ENCODE assay signal across 8 cellular contexts in the genomic region with DNA sequence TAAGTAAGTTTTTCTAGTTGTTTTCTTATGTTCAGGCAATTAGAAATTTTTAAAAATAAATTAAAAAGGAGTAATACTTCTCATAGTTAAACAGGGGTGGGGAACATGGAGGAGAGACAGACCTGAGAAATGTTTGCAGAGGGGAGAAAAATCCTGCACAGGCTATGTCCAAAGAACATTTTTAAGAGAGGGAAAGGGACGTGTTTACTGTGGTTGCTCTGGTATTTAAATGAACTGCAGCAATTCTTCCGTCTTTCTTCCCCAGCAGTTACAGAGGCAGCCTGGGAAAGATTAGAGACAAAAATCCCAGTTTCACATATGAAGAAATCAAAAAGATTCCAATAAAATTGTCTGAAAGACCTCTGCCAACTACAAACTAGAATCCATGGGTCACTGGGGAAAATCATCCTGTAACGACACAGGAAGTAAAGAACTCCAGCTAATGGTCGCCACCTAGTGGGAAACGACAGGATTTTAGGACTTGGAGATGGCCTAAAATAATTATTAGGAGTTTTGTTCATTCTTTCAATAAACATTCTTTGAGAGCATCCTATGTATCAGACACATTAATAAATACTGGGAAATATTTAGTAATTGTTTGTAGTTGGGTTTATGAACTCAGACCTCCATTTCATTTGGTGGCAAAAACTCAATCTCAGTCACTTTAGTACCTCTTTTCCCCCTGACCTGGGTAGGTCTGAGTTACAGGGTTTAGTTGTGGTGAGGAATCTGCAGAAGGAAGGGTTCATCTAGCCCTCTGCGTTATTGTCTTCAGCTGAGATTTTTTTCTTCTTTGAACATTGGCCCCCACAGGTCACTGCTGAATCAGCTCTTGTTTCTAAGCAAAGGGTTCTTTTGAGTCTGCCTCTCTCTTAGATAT.
DNase-seq lines count a peak whose midpoint lies in the region; ATAC-seq, FAIRE-seq and TF ChIP-seq lines count a peak whose summit lies in the region.

No MANE protein-coding gene starts in this region.

- H3K4me1 ChIP-seq in HCT116 (ENCODE audit: control insufficient read depth in 1 of 2, insufficient read depth in 2 of 2, low read length in 2 of 2) (no peaks in the 10 kb centered on the region), HepG2 (ENCODE audit: insufficient read depth, low read length) (peaks cover 6% of the 10 kb centered on the region; the same call in 1 of the 2 replicates)

- H3K4me2 ChIP-seq in HCT116 (ENCODE audit: low read length) (peak overlapping the region; percentile 1; the same call in 1 of the 2 replicates), HepG2 (ENCODE audit: low read depth, low read length) (peak overlapping the region; percentile 88)

- no peaks in the 10 kb centered on the region for H3K36me3 ChIP-seq in HCT116 (ENCODE audit: control insufficient read depth in 1 of 2, insufficient read depth in 2 of 2, low read length in 2 of 2)
- H3K36me3 ChIP-seq in HepG2 (replicated peaks in 1 of 2; ENCODE audit: control insufficient read depth in 1 of 2, insufficient read depth in 2 of 2, low read length in 2 of 2), result no peaks in the 10 kb centered on the region

- H3K9me2 ChIP-seq in HCT116 (ENCODE audit: insufficient read depth), result no peaks in the 10 kb centered on the region

- WGBS in HepG2 (ENCODE audit: low lambda C conversion rate), result 0% methylated on average over 6 of the region's 6 CpGs

- TF ChIP-seq EP300 in HepG2 (IDR thresholded peaks at IDR 0.05; ENCODE audit: low read depth in 2 of 2, low read length in 2 of 2) (no peak), HepG2 (CRISPR knock-in tag; IDR thresholded peaks at IDR 0.05; ENCODE audit: borderline replicate concordance) (no peak)

- H3K9ac ChIP-seq in HCT116 (ENCODE audit: low read length) (no peak overlapping the region), HepG2 (ENCODE audit: insufficient read depth, low read depth, low read length) (peak overlapping the region; percentile 32; the same call in 1 of the 2 replicates)

- H3K4me3 ChIP-seq in HCT116 (replicated peaks in 1 of 2; ENCODE audit: low read depth in 1 of 2, low read length in 2 of 2) (no peak overlapping the region), HepG2 (replicated peaks in 1 of 3; ENCODE audit: insufficient read depth in 1 of 3, low read depth in 2 of 3, low read length in 3 of 3) (peak overlapping the region in 2 of 3 experiments; percentile 42 to 44; a peak in 3 of 6 replicates)

- in situ Hi-C loops in ACHN (cut with HindIII; ENCODE audit: low pct_ligation_motif_present, low pct_unique_long_range_greater_than_20kb, low sequenced_read_pairs) (no loop called here), HepG2 (cut with HindIII; ENCODE audit: extremely low pct_ligation_motif_present, low pct_unique_long_range_greater_than_20kb) (loop anchor here (25.0 kb wide), 1 partner anchor 228 kb away; no protein-coding TSS in a partner anchor)

- BruUV-seq in HCT116 (replicated peaks; lab: Mats Ljungman, UMichigan), result no TSS peak
- no TSS peak for BruUV-seq in HepG2 (replicated peaks; lab: Mats Ljungman, UMichigan)

- H3K27ac ChIP-seq in HCT116 (ENCODE audit: low read depth, low read length), result no peak overlapping the region
- no peak overlapping the region for H3K27ac ChIP-seq in HepG2 (ENCODE audit: extremely low read length, insufficient read depth, low read length)

- ATAC-seq in HCT116 (peak; percentile 90), HepG2 (peak; percentile 94)

- DNase-seq in ACHN (peak; percentile 62), GM04504 (ENCODE audit: low read depth) (peak; percentile 47), HCT116 (ENCODE audit: low read depth, low spot score) (peak; percentile 65), LHCN-M2 (ENCODE audit: low read depth) (peak; percentile 69), RCC 7860 (ENCODE audit: low spot score) (peak; percentile 60), dedifferentiated amniotic fluid mesenchymal stem cell (ENCODE audit: extremely low spot score) (peak; percentile 74), HepG2 (ENCODE audit: low spot score) (peak; percentile 73), stromal cell of bone marrow (ENCODE audit: low read depth) (peak; percentile 70)

- TF ChIP-seq POLR2A in HCT116 (IDR thresholded peaks at IDR 0.05; ENCODE audit: borderline replicate concordance, extremely low read depth, insufficient read depth, insufficient read length) (no peak), HepG2 (IDR thresholded peaks at IDR 0.05; ENCODE audit: insufficient read depth in 1 of 2, low read depth in 2 of 2, low read length in 2 of 2) (no peak)

- RAD21 ChIA-PET in HCT116 (lab: Charles Lee; ENCODE audit: low non-redundant PET in 1 of 2, low total read pairs in 2 of 2, uncharacterized antibody in 2 of 2, unreplicated experiment in 2 of 2), result no interaction called here

- H3K9me3 ChIP-seq in HCT116 (ENCODE audit: control insufficient read depth in 1 of 2, insufficient read depth in 1 of 2, low read depth in 1 of 2, low read length in 2 of 2) (no peaks in the 10 kb centered on the region), HepG2 (ENCODE audit: low read length) (no peaks in the 10 kb centered on the region)

- peak overlapping the region; percentile 87 for H2AFZ ChIP-seq in HCT116 (ENCODE audit: low read depth, low read length, poor library complexity, severe bottlenecking)
- H2AFZ ChIP-seq in HepG2 (ENCODE audit: low read length), result peak overlapping the region; percentile 97

- POLR2A ChIA-PET in HCT116 (lab: Charles Lee) (no interaction called here), HepG2 (lab: Yijun Ruan, JAX) (no interaction called here)

- CTCF ChIA-PET in HCT116 (lab: Charles Lee), result interaction anchor here (1.0 to 3.4 kb wide), 9 partner anchors 8 to 785 kb away, joined by 3 to 47 read pairs (median 4); no protein-coding TSS in a partner anchor
- CTCF ChIA-PET in HepG2 (lab: Yijun Ruan, JAX; ENCODE audit: low intra/inter-chr PET ratio, low total read pairs), result interaction anchor here (1.1 to 3.9 kb wide), 3 partner anchors 118 to 238 kb away, joined by 3 to 117 read pairs (median 5); no protein-coding TSS in a partner anchor

- H4K20me1 ChIP-seq in HCT116 (ENCODE audit: insufficient read depth) (no peaks in the 10 kb centered on the region), HepG2 (ENCODE audit: insufficient read depth, low read length) (no peaks in the 10 kb centered on the region)

- H3K27me3 ChIP-seq in HCT116 (ENCODE audit: insufficient read depth, low read length) (no peaks in the 10 kb centered on the region), HepG2 (ENCODE audit: control insufficient read depth in 1 of 2, insufficient read depth in 2 of 2, low read length in 2 of 2) (no peaks in the 10 kb centered on the region)

- TF ChIP-seq RAD21 in HCT116 (IDR thresholded peaks at IDR 0.05; ENCODE audit: low read depth) (peak; percentile 89), HepG2 (CRISPR knock-in tag; IDR thresholded peaks at IDR 0.05) (peak; percentile 60; the same call in 1 of the 2 replicates)

- TF ChIP-seq CTCF in HCT116 (IDR thresholded peaks at IDR 0.05 in 2 of 3, conservative IDR thresholded peaks at IDR 0.05 in 1 of 3; ENCODE audit: borderline replicate concordance in 1 of 3, insufficient read depth in 1 of 3, low read depth in 2 of 3, low read length in 2 of 3) (peak; percentile 54 to 97 (median 77)), HepG2 (CRISPR knock-in tag; IDR thresholded peaks at IDR 0.05) (peak; percentile 80)

- peak; percentile 85 for FAIRE-seq in RCC 7860 (lab: Jason Lieb, UNC)
- FAIRE-seq in HepG2 (lab: Jason Lieb, UNC), result peak; percentile 89

- H3K79me2 ChIP-seq in HCT116 (ENCODE audit: insufficient read depth, low read length), result no peaks in the 10 kb centered on the region
- H3K79me2 ChIP-seq in HepG2 (ENCODE audit: insufficient read depth, low read length), result no peaks in the 10 kb centered on the region

- intact Hi-C loops in HCT116 (cut with micrococcal nuclease) (loop anchor here (1.0 to 10.0 kb wide), 3 partner anchors 118 to 761 kb away; no protein-coding TSS in a partner anchor), HepG2 (cut with micrococcal nuclease; ENCODE audit: unreplicated experiment) (loop anchor here (1.0 kb wide), 3 partner anchors 69 to 237 kb away; no protein-coding TSS in a partner anchor)

TF ChIP-seq in HepG2, 621 proteins besides CTCF, POLR2A, EP300 and RAD21 (continues in another document):
- peak; percentile 25; the same call in 1 of the 2 replicates for TF ChIP-seq MIXL1 (CRISPR knock-in tag; IDR thresholded peaks at IDR 0.05)
- no peak for TF ChIP-seq ZNF383 (CRISPR knock-in tag; IDR thresholded peaks at IDR 0.05; ENCODE audit: borderline replicate concordance)
- TF ChIP-seq GABPA (IDR thresholded peaks at IDR 0.05; ENCODE audit: low read depth, low read length), result no peak
- TF ChIP-seq GABPA (CRISPR knock-in tag; IDR thresholded peaks at IDR 0.05; ENCODE audit: low read depth), result peak; percentile 54; the same call in 1 of the 2 replicates
- TF ChIP-seq SMC3 (IDR thresholded peaks at IDR 0.05; ENCODE audit: low read length), result peak; percentile 92
- TF ChIP-seq, protein P1, sequence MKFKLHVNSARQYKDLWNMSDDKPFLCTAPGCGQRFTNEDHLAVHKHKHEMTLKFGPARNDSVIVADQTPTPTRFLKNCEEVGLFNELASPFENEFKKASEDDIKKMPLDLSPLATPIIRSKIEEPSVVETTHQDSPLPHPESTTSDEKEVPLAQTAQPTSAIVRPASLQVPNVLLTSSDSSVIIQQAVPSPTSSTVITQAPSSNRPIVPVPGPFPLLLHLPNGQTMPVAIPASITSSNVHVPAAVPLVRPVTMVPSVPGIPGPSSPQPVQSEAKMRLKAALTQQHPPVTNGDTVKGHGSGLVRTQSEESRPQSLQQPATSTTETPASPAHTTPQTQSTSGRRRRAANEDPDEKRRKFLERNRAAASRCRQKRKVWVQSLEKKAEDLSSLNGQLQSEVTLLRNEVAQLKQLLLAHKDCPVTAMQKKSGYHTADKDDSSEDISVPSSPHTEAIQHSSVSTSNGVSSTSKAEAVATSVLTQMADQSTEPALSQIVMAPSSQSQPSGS (CRISPR knock-in tag; IDR thresholded peaks at IDR 0.05), result 0 out of 2 replicates have a peak, but pooled peaks have one; percentile 24
- TF ChIP-seq STAG1 (CRISPR knock-in tag; IDR thresholded peaks at IDR 0.05), result peak; percentile 90
- TF ChIP-seq, protein P2, sequence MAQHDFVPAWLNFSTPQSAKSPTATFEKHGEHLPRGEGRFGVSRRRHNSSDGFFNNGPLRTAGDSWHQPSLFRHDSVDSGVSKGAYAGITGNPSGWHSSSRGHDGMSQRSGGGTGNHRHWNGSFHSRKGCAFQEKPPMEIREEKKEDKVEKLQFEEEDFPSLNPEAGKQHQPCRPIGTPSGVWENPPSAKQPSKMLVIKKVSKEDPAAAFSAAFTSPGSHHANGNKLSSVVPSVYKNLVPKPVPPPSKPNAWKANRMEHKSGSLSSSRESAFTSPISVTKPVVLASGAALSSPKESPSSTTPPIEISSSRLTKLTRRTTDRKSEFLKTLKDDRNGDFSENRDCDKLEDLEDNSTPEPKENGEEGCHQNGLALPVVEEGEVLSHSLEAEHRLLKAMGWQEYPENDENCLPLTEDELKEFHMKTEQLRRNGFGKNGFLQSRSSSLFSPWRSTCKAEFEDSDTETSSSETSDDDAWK (CRISPR knock-in tag; IDR thresholded peaks at IDR 0.05), result no peak
- TF ChIP-seq ZNF670 (CRISPR knock-in tag; IDR thresholded peaks at IDR 0.05; ENCODE audit: borderline replicate concordance), result no peak
- TF ChIP-seq KAT8 (CRISPR knock-in tag; IDR thresholded peaks at IDR 0.05), result peak; percentile 51
- 0 out of 2 replicates have a peak, but pooled peaks have one; percentile 28 for TF ChIP-seq ZNF331 (CRISPR knock-in tag; IDR thresholded peaks at IDR 0.05)

Comparison
In these comparisons a context has a peak if more than half of its experiments do, and no peak if none do; other contexts are left out.
1. H3K4me3 ChIP-seq: peak in HepG2 (2 of 3); none in HCT116 (0 of 2).
2. Peak in every context shown above with its lines, with median percentiles within 50 percentile points of each other: DNase-seq.